In genomic region chr14:92646952-92647461, GRCh38 we compare ENCODE assay signal across 9 cellular contexts.
DNase-seq lines count a peak whose midpoint lies in the region; ATAC-seq and TF ChIP-seq lines count a peak whose summit lies in the region.
"Had no signal": no experiment of that assay in that cellular context is flagged by ENCODE, and none has a peak within 500 bp of the region (broad histone marks: within the 10 kb centered on the region; RNA-seq: fewer than 3 reads in every experiment).

No MANE protein-coding gene starts in this region.

- H4K91ac ChIP-seq in mesenchymal stem cell (ENCODE audit: low read length) = no peak overlapping the region

- DNase-seq in cardiac muscle cell (ENCODE audit: low read depth in 1 of 2, low spot score in 1 of 2) (peak; percentile 32 to 96), left cardiac atrium (no peak), ascending aorta (ENCODE audit: low spot score in 2 of 2) (peak in 1 of 2 donors; percentile 88), mesenchymal stem cell (peak; percentile 82), COLO829 (ENCODE audit: low spot score) (no peak), NCI-H1436 treated with DMSO at 0.1 percent for 48 hours (lab: John Stamatoyannopoulos, UW) (no peak), NCI-H2081 (lab: John Stamatoyannopoulos, UW) (no peak)

- H2BK12ac ChIP-seq in mesenchymal stem cell (ENCODE audit: low read length in 2 of 2) = no peak overlapping the region

- H3K4me3 ChIP-seq in cardiac muscle cell = no peak overlapping the region
- H3K4me3 ChIP-seq in ascending aorta = no peak overlapping the region
- no peak overlapping the region for H3K4me3 ChIP-seq in mesenchymal stem cell (ENCODE audit: insufficient read depth in 1 of 2, low read depth in 1 of 2, low read length in 2 of 2)

- intact Hi-C loops in left cardiac atrium (cut with DNase I) (no loop called here), ascending aorta (cut with DNase I) (loop anchor here (2.0 kb wide), 2 partner anchors 44 to 60 kb away; no protein-coding TSS in a partner anchor)

- H3K9ac ChIP-seq in mesenchymal stem cell (ENCODE audit: low read length) = peak overlapping the region; percentile 82
- H3K9ac ChIP-seq: KMS-11 had no signal

- no peak overlapping the region for H4K8ac ChIP-seq in mesenchymal stem cell (ENCODE audit: low read length)

- H3K36me3 ChIP-seq in cardiac muscle cell (no peaks in the 10 kb centered on the region), ascending aorta (peaks cover 8 to 16% of the 10 kb centered on the region in 2 donors), mesenchymal stem cell (ENCODE audit: control insufficient read depth in 1 of 2, insufficient read depth in 2 of 2, low read depth in 1 of 2, low read length in 2 of 2) (peaks cover 23 to 54% of the 10 kb centered on the region in 2 experiments)

- no peak overlapping the region for H2BK15ac ChIP-seq in mesenchymal stem cell (ENCODE audit: low read depth, poor library complexity, severe bottlenecking)

- ATAC-seq in left cardiac atrium (no peak), HG02678 (IDR thresholded peaks at IDR 0.05; ENCODE audit: unreplicated experiment) (no peak)

- H3K23ac ChIP-seq in mesenchymal stem cell (ENCODE audit: low read length in 2 of 2) = no peak overlapping the region

- H2AK5ac ChIP-seq in mesenchymal stem cell (ENCODE audit: low read length, severe bottlenecking) = no peak overlapping the region

- H3K4ac ChIP-seq in mesenchymal stem cell (ENCODE audit: low read depth in 1 of 2, low read length in 2 of 2) = no peak overlapping the region

- no peak overlapping the region for H3K14ac ChIP-seq in mesenchymal stem cell (ENCODE audit: low read length in 2 of 2)

- no peak overlapping the region for H2AFZ ChIP-seq in mesenchymal stem cell (ENCODE audit: low read depth, low read length)

- no peak overlapping the region for H2BK5ac ChIP-seq in mesenchymal stem cell (ENCODE audit: low read depth, low read length, poor library complexity, severe bottlenecking)

- H3K27me3 ChIP-seq in cardiac muscle cell (no peaks in the 10 kb centered on the region), ascending aorta (no peaks in the 10 kb centered on the region), mesenchymal stem cell (ENCODE audit: control insufficient read depth in 1 of 2, insufficient read depth in 1 of 2, low read length in 2 of 2) (no peaks in the 10 kb centered on the region)

- 44% methylated on average over 8 of the region's 8 CpGs for WGBS in mesenchymal stem cell

- H3K9me3 ChIP-seq in cardiac muscle cell (ENCODE audit: low read depth) (no peaks in the 10 kb centered on the region), ascending aorta (no peaks in the 10 kb centered on the region), mesenchymal stem cell (ENCODE audit: control insufficient read depth, low read length) (peaks cover 8% of the 10 kb centered on the region)

- peak overlapping the region in 1 of 2 experiments; percentile 5 for H3K18ac ChIP-seq in mesenchymal stem cell (ENCODE audit: low read depth in 1 of 2, low read length in 2 of 2)

- peaks cover 19% of the 10 kb centered on the region for H3K79me1 ChIP-seq in mesenchymal stem cell (replicated peaks; ENCODE audit: low read length, poor library complexity, severe bottlenecking)

- H2BK120ac ChIP-seq in mesenchymal stem cell (ENCODE audit: low read depth, low read length) = no peak overlapping the region

- H3K27ac ChIP-seq in cardiac muscle cell (peak overlapping the region; percentile 57), ascending aorta (peak overlapping the region; percentile 97), mesenchymal stem cell (ENCODE audit: low read length, poor library complexity, severe bottlenecking) (no peak overlapping the region)
- H3K27ac ChIP-seq: KMS-11 had no signal

- H3K4me2 ChIP-seq in mesenchymal stem cell (ENCODE audit: low read length, poor library complexity, severe bottlenecking) = no peak overlapping the region
- H3K4me2 ChIP-seq: KMS-11 had no signal

- TF ChIP-seq CTCF in cardiac muscle cell (IDR thresholded peaks at IDR 0.05; ENCODE audit: low read depth, low read length) (no peak), ascending aorta (IDR thresholded peaks at IDR 0.05) (no peak)

- H3K4me1 ChIP-seq in cardiac muscle cell (ENCODE audit: low read depth) (peaks cover 7% of the 10 kb centered on the region), ascending aorta (peaks cover 28 to 44% of the 10 kb centered on the region in 2 donors), mesenchymal stem cell (ENCODE audit: control insufficient read depth, insufficient read depth, low read depth, low read length) (peaks cover 25% of the 10 kb centered on the region)

Comparison
In these comparisons a context has a peak if more than half of its experiments do, and no peak if none do; other contexts are left out.
1. DNase-seq: peak in cardiac muscle cell (2 of 2) and mesenchymal stem cell (single experiment); none in left cardiac atrium (single experiment), COLO829 (single experiment), NCI-H1436 treated with DMSO at 0.1 percent for 48 hours (single experiment) and NCI-H2081 (0 of 2).